33 cellular contexts compared by ENCODE assay signal in genomic region chr14:77250927-77251326, GRCh38. TPM values are rescaled to one million over a fixed set of nuclear protein-coding genes. Genes with fewer than 3 reads are reported as not detected.
"Had no signal": no experiment of that assay in that cellular context is flagged by ENCODE, and none has a peak within 500 bp of the region (broad histone marks: within the 10 kb centered on the region; RNA-seq: fewer than 3 reads in every experiment).

No MANE protein-coding gene starts in this region.

- H3K27me3 Mint-ChIP-seq: activated B cell treated with CpG ODN at 0.5 μM for 24 hours; activated naive CD8-positive, alpha-beta T cell treated with anti-CD3 and anti-CD28 coated beads for 36 hours; activated T-cell treated with anti-CD3 and anti-CD28 coated beads, Interleukin-2, amount 50 U/mL, for 24 hours had no signal

- H3K4me3 ChIP-seq: adrenal gland, body of pancreas, breast epithelium had no signal

- ATAC-seq: activated CD8-positive, alpha-beta memory T cell treated with anti-CD3 and anti-CD28 coated beads, Interleukin-2, amount 10 ng/mL, durations not matched to agents 7 days and 5 days; activated CD8-positive, alpha-beta T cell treated with anti-CD3 and anti-CD28 coated beads, Interleukin-2, amount 10 ng/mL, durations not matched to agents 7 days and 5 days; activated naive CD4-positive, alpha-beta T cell treated with anti-CD3 and anti-CD28 coated beads, Interleukin-2, amount 50 U/mL, for 72 hours; body of pancreas had no signal

- H3K4me3 Mint-ChIP-seq: activated B cell treated with CpG ODN at 0.5 μM for 24 hours; activated CD4-positive, alpha-beta memory T cell treated with anti-CD3 and anti-CD28 coated beads, Interleukin-2, amount 10 ng/mL, durations not matched to agents 7 days and 5 days; activated CD4-positive, alpha-beta T cell treated with anti-CD3 and anti-CD28 coated beads, Interleukin-2, amount 10 ng/mL, durations not matched to agents 24 days and 14 days; activated CD8-positive, alpha-beta memory T cell treated with anti-CD3 and anti-CD28 coated beads, Interleukin-2, amount 10 ng/mL, durations not matched to agents 7 days and 5 days; activated CD8-positive, alpha-beta T cell treated with anti-CD3 and anti-CD28 coated beads, Interleukin-2, amount 10 ng/mL, durations not matched to agents 7 days and 5 days; activated naive CD4-positive, alpha-beta T cell treated with anti-CD3 and anti-CD28 coated beads for 36 hours; activated naive CD8-positive, alpha-beta T cell treated with anti-CD3 and anti-CD28 coated beads for 36 hours; activated T-cell treated with anti-CD3 and anti-CD28 coated beads, Interleukin-2, amount 50 U/mL, for 24 hours; T-helper 1 cell treated with Interleukin-12 subunit alpha and Interleukin-12 subunit beta and Interleukin-4 antibody, amounts not matched to agents 30 μg/mL and 1 μg/mL, for 36 hours; T-helper 2 cell treated with Interferon-gamma antibody and Interleukin-4, amounts not matched to agents 5 μg/mL and 100 μg/mL, for 36 hours had no signal

- H3K9me3 ChIP-seq: adrenal gland, body of pancreas, breast epithelium had no signal

- H3K27ac ChIP-seq: adrenal gland, body of pancreas, brain microvascular endothelial cell, breast epithelium, VCaP had no signal

- DNase-seq: activated B cell treated with CpG ODN at 0.5 μM for 24 hours; activated CD4-positive, alpha-beta memory T cell treated with anti-CD3 and anti-CD28 coated beads, Interleukin-2, amount 10 ng/mL, durations not matched to agents 7 days and 5 days; activated CD4-positive, alpha-beta T cell treated with anti-CD3 and anti-CD28 coated beads for 4 hours; activated CD4-positive, alpha-beta T cell treated with anti-CD3 and anti-CD28 coated beads, Interleukin-2, amount 10 ng/mL, durations not matched to agents 24 days and 14 days; activated CD4-positive, alpha-beta T cell treated with anti-CD3 and anti-CD28 coated beads, Interleukin-2, amount 50 U/mL, for 48 hours; activated CD4-positive, CD25-positive, alpha-beta regulatory T cell treated with anti-CD3 and anti-CD28 coated beads, Interleukin-2, amount 50 U/mL, for 72 hours; activated CD8-positive, alpha-beta memory T cell treated with anti-CD3 and anti-CD28 coated beads for 24 hours; activated CD8-positive, alpha-beta memory T cell treated with anti-CD3 and anti-CD28 coated beads, Interleukin-2, amount 10 ng/mL, durations not matched to agents 7 days and 5 days; activated CD8-positive, alpha-beta memory T cell treated with anti-CD3 and anti-CD28 coated beads, Interleukin-2, amount 50 U/mL, for 48 hours; activated CD8-positive, alpha-beta T cell treated with anti-CD3 and anti-CD28 coated beads, Interleukin-2, amount 10 ng/mL, durations not matched to agents 7 days and 5 days; activated effector memory CD4-positive, alpha-beta T cell treated with anti-CD3 and anti-CD28 coated beads, Interleukin-2, amount 50 U/mL, for 16 hours; activated gamma-delta T cell treated with Interleukin-2 at 50 U/mL for 16 hours; activated naive CD4-positive, alpha-beta T cell; activated naive CD4-positive, alpha-beta T cell treated with anti-CD3 and anti-CD28 coated beads for 36 hours; activated naive CD4-positive, alpha-beta T cell treated with anti-CD3 and anti-CD28 coated beads, Interleukin-2, amount 50 U/mL, for 16 hours; activated naive CD8-positive, alpha-beta T cell treated with anti-CD3 and anti-CD28 coated beads for 36 hours; activated T-cell treated with anti-CD3 and anti-CD28 coated beads, Interleukin-2, amount 50 U/mL, for 24 hours; adrenal gland; amniotic stem cell; aorta; body of pancreas; brain microvascular endothelial cell; central memory CD4-positive, alpha-beta T cell; SW 1271; T-helper 1 cell; T-helper 9 cell had no signal

- H3K4me1 ChIP-seq: adrenal gland, body of pancreas, breast epithelium had no signal

- H3K4me1 Mint-ChIP-seq: activated B cell treated with CpG ODN at 0.5 μM for 24 hours; activated CD4-positive, alpha-beta memory T cell treated with anti-CD3 and anti-CD28 coated beads, Interleukin-2, amount 10 ng/mL, durations not matched to agents 7 days and 5 days; activated CD4-positive, alpha-beta T cell treated with anti-CD3 and anti-CD28 coated beads, Interleukin-2, amount 10 ng/mL, durations not matched to agents 24 days and 14 days; activated CD8-positive, alpha-beta memory T cell treated with anti-CD3 and anti-CD28 coated beads, Interleukin-2, amount 10 ng/mL, durations not matched to agents 7 days and 5 days; activated naive CD8-positive, alpha-beta T cell treated with anti-CD3 and anti-CD28 coated beads for 36 hours had no signal

- H3K36me3 Mint-ChIP-seq: activated CD8-positive, alpha-beta memory T cell treated with anti-CD3 and anti-CD28 coated beads, Interleukin-2, amount 10 ng/mL, durations not matched to agents 7 days and 5 days; activated naive CD4-positive, alpha-beta T cell treated with anti-CD3 and anti-CD28 coated beads, Interleukin-2, amount 50 U/mL, for 72 hours; activated naive CD8-positive, alpha-beta T cell treated with anti-CD3 and anti-CD28 coated beads for 36 hours had no signal

- H3K36me3 ChIP-seq: adrenal gland, brain microvascular endothelial cell, breast epithelium had no signal

- H3K9me3 Mint-ChIP-seq: activated B cell treated with CpG ODN at 0.5 μM for 24 hours; activated CD4-positive, alpha-beta memory T cell treated with anti-CD3 and anti-CD28 coated beads, Interleukin-2, amount 10 ng/mL, durations not matched to agents 7 days and 5 days; activated CD4-positive, alpha-beta T cell treated with anti-CD3 and anti-CD28 coated beads, Interleukin-2, amount 10 ng/mL, durations not matched to agents 24 days and 14 days; activated naive CD4-positive, alpha-beta T cell treated with anti-CD3 and anti-CD28 coated beads for 36 hours; activated naive CD4-positive, alpha-beta T cell treated with anti-CD3 and anti-CD28 coated beads, Interleukin-2, amount 50 U/mL, for 72 hours; activated naive CD8-positive, alpha-beta T cell treated with anti-CD3 and anti-CD28 coated beads for 36 hours; activated T-cell treated with anti-CD3 and anti-CD28 coated beads, Interleukin-2, amount 50 U/mL, for 24 hours; T-helper 1 cell treated with Interleukin-12 subunit alpha and Interleukin-12 subunit beta and Interleukin-4 antibody, amounts not matched to agents 30 μg/mL and 1 μg/mL, for 36 hours; T-helper 2 cell treated with Interferon-gamma antibody and Interleukin-4, amounts not matched to agents 5 μg/mL and 100 μg/mL, for 36 hours had no signal

- H3K27ac Mint-ChIP-seq: activated B cell treated with CpG ODN at 0.5 μM for 24 hours; activated CD4-positive, alpha-beta memory T cell treated with anti-CD3 and anti-CD28 coated beads, Interleukin-2, amount 10 ng/mL, durations not matched to agents 7 days and 5 days; activated CD4-positive, alpha-beta T cell treated with anti-CD3 and anti-CD28 coated beads, Interleukin-2, amount 10 ng/mL, durations not matched to agents 24 days and 14 days; activated CD8-positive, alpha-beta memory T cell treated with anti-CD3 and anti-CD28 coated beads, Interleukin-2, amount 10 ng/mL, durations not matched to agents 7 days and 5 days; activated CD8-positive, alpha-beta T cell treated with anti-CD3 and anti-CD28 coated beads, Interleukin-2, amount 10 ng/mL, durations not matched to agents 7 days and 5 days; activated naive CD4-positive, alpha-beta T cell treated with anti-CD3 and anti-CD28 coated beads for 36 hours; activated naive CD4-positive, alpha-beta T cell treated with anti-CD3 and anti-CD28 coated beads, Interleukin-2, amount 50 U/mL, for 72 hours; activated naive CD8-positive, alpha-beta T cell treated with anti-CD3 and anti-CD28 coated beads for 36 hours; activated T-cell treated with anti-CD3 and anti-CD28 coated beads, Interleukin-2, amount 50 U/mL, for 24 hours; T-helper 1 cell treated with Interleukin-12 subunit alpha and Interleukin-12 subunit beta and Interleukin-4 antibody, amounts not matched to agents 30 μg/mL and 1 μg/mL, for 36 hours; T-helper 2 cell treated with Interferon-gamma antibody and Interleukin-4, amounts not matched to agents 5 μg/mL and 100 μg/mL, for 36 hours had no signal

- H3K27me3 ChIP-seq: adrenal gland, body of pancreas, brain microvascular endothelial cell, breast epithelium had no signal

RNA-seq across cellular contexts. Expression of gene NGB, which starts 20.1 kb away (rescaled TPM):
- total RNA-seq: activated B cell treated with CpG ODN at 0.5 μM for 24 hours; activated CD4-positive, alpha-beta memory T cell treated with anti-CD3 and anti-CD28 coated beads, Interleukin-2, amount 10 ng/mL, durations not matched to agents 7 days and 5 days; activated CD4-positive, alpha-beta T cell treated with anti-CD3 and anti-CD28 coated beads, Interleukin-2, amount 10 ng/mL, durations not matched to agents 24 days and 14 days; activated CD8-positive, alpha-beta memory T cell treated with anti-CD3 and anti-CD28 coated beads, Interleukin-2, amount 10 ng/mL, durations not matched to agents 7 days and 5 days; activated CD8-positive, alpha-beta T cell treated with anti-CD3 and anti-CD28 coated beads, Interleukin-2, amount 10 ng/mL, durations not matched to agents 7 days and 5 days; activated naive CD4-positive, alpha-beta T cell treated with anti-CD3 and anti-CD28 coated beads for 36 hours; activated naive CD4-positive, alpha-beta T cell treated with anti-CD3 and anti-CD28 coated beads, Interleukin-2, amount 50 U/mL, for 72 hours; activated naive CD8-positive, alpha-beta T cell treated with anti-CD3 and anti-CD28 coated beads for 36 hours; aorta; astrocyte; breast epithelium; cardiac septum had no signal
- polyA plus RNA-seq: aorta had no signal
